ENCODE assay signal across 1 cellular context in the genomic region with DNA sequence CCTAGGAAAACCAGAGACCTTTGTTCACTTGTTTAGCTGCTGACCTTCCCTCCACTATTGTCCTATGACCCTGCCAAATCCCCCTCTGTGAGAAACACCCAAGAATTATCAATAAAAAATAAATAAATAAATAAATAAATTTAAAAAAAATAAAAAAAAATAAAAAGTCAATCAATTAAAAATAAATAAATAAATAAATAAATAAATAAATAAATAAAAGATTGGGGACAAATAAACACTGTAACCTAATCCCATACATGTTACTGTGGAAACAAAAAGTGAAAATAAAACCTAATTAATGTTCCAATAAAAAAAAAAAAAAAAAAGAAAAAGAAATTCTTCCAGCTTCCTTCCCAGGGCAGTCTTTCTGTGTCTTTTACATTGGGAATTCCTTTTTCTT.
TF ChIP-seq lines count a peak whose summit lies in the region.

No MANE protein-coding gene starts in this region.

TF ChIP-seq in HEK293, 187 proteins besides CTCF, POLR2A, EP300 and RAD21 (continued from another document):
- TF ChIP-seq ZNF518A (tag by site-specific recombination; conservative IDR thresholded peaks at IDR 0.05; ENCODE audit: low read depth), result peak; percentile 71
- TF ChIP-seq ZBTB11 (tag by site-specific recombination; conservative IDR thresholded peaks at IDR 0.05; ENCODE audit: low read depth), result peak; percentile 47
- peak; percentile 61 for TF ChIP-seq ZNF426 (tag by site-specific recombination; IDR thresholded peaks at IDR 0.05)
- TF ChIP-seq ZNF558 (tag by site-specific recombination; IDR thresholded peaks at IDR 0.05), result 0 out of 2 replicates have a peak, but pooled peaks have one; percentile 26
- TF ChIP-seq ZNF623 (tag by site-specific recombination; IDR thresholded peaks at IDR 0.05), result peak; percentile 58
